8 cellular contexts compared by ENCODE assay signal in the genomic region with DNA sequence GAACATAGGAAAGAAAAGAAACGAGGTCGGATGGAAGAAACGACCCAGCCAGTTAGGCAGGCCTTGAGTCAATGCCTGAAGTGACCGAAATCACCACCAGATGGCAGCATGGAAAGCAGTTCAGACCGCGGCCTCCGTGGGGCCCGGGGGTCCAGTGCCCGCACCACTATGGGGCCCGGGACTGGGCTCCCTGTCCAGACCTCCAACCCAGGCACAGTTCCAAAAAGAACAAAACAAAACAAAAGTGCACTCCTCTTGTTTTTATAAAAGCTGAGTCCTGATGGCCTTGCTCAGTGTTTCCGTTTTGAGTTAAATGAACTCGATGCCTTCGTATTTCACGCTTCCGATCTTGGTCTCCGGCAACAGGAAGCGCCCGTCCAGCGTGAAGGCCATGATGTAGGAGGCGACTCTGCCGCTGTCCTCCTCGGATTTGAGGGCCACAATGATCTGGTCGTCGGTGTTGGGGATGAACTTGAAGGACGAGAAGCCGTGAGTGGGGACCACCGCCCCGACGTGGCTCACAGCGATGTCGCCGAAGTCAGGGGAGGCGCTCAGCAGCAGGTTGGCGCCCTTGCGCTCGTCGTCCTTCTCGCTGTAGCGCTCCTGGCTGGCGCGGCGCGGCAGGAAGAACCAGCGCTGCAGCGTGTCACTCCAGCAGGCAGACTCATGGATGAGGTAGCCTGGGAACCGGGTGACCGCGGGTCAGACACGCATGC. TPM values are rescaled to one million over a fixed set of nuclear protein-coding genes. Genes with fewer than 3 reads are reported as not detected.
DNase-seq lines count a peak whose midpoint lies in the region; ATAC-seq and TF ChIP-seq lines count a peak whose summit lies in the region.

No MANE protein-coding gene starts in this region.

- H3K27me3 Mint-ChIP-seq in activated T-cell treated with anti-CD3 and anti-CD28 coated beads, Interleukin-2, amount 50 U/mL, for 24 hours: no peaks in the 10 kb centered on the region
- no peaks in the 10 kb centered on the region for H3K27me3 Mint-ChIP-seq in osteocyte (ENCODE audit: unreplicated experiment)

- no peak overlapping the region for H3K4me3 Mint-ChIP-seq in activated T-cell treated with anti-CD3 and anti-CD28 coated beads, Interleukin-2, amount 50 U/mL, for 24 hours
- H3K4me3 Mint-ChIP-seq in osteocyte (ENCODE audit: unreplicated experiment): no peak overlapping the region

- DNase-seq in GM06990 (ENCODE audit: extremely low read depth, insufficient read length) (no peak), NCI-H345 (lab: John Stamatoyannopoulos, UW) (peak; percentile 47), fibroblast of the conjunctiva (ENCODE audit: low read depth) (peak; percentile 27), osteocyte (ENCODE audit: extremely low spot score, unreplicated experiment) (no peak)
- peak; percentile 67 for DNase-seq in activated T-cell treated with anti-CD3 and anti-CD28 coated beads, Interleukin-2, amount 50 U/mL, for 24 hours

- peaks cover 5% of the 10 kb centered on the region for H3K4me1 Mint-ChIP-seq in activated T-cell treated with anti-CD3 and anti-CD28 coated beads, Interleukin-2, amount 50 U/mL, for 24 hours (ENCODE audit: low read depth)
- peaks cover 10% of the 10 kb centered on the region for H3K4me1 Mint-ChIP-seq in osteocyte (ENCODE audit: unreplicated experiment)

- peaks cover 86% of the 10 kb centered on the region for H3K36me3 Mint-ChIP-seq in activated T-cell treated with anti-CD3 and anti-CD28 coated beads, Interleukin-2, amount 50 U/mL, for 24 hours (ENCODE audit: low read depth)
- peaks cover 25% of the 10 kb centered on the region for H3K36me3 Mint-ChIP-seq in osteocyte (ENCODE audit: unreplicated experiment)

- peak overlapping the region; percentile 11 for H3K27ac Mint-ChIP-seq in activated T-cell treated with anti-CD3 and anti-CD28 coated beads, Interleukin-2, amount 50 U/mL, for 24 hours
- H3K27ac Mint-ChIP-seq in osteocyte (ENCODE audit: unreplicated experiment): no peak overlapping the region

- ATAC-seq in GM21381 (IDR thresholded peaks at IDR 0.05; ENCODE audit: unreplicated experiment): no peak
- ATAC-seq in HG03571 (IDR thresholded peaks at IDR 0.05; ENCODE audit: unreplicated experiment): no peak
- no peak for ATAC-seq in HG02759 (IDR thresholded peaks at IDR 0.05; ENCODE audit: unreplicated experiment)

- no peaks in the 10 kb centered on the region for H3K27me3 ChIP-seq in GM06990 (replicated peaks; ENCODE audit: control insufficient read depth, insufficient read depth, low read length)

- H3K9me3 Mint-ChIP-seq in activated T-cell treated with anti-CD3 and anti-CD28 coated beads, Interleukin-2, amount 50 U/mL, for 24 hours: no peaks in the 10 kb centered on the region
- no peaks in the 10 kb centered on the region for H3K9me3 Mint-ChIP-seq in osteocyte (ENCODE audit: unreplicated experiment)

- H3K36me3 ChIP-seq in GM06990 (ENCODE audit: control insufficient read depth, insufficient read depth, low read length): peaks cover 37% of the 10 kb centered on the region

- peak; percentile 61 for TF ChIP-seq CTCF in GM06990 (IDR thresholded peaks at IDR 0.05; ENCODE audit: insufficient read depth, low read length, poor library complexity, severe bottlenecking)
- peak; percentile 86 for TF ChIP-seq CTCF in osteocyte (IDR thresholded peaks at IDR 0.05)

- H3K4me3 ChIP-seq in GM06990 (replicated peaks; ENCODE audit: low read depth, low read length): no peak overlapping the region

RNA-seq across cellular contexts. Expression of a gene that starts 13.7 kb away (rescaled TPM):
- total RNA-seq in osteocyte: 439 and 456 TPM in 2 replicates

RNA-seq across cellular contexts. Expression of a gene that starts 16.2 kb away (rescaled TPM):
- 61.1 and 62.3 TPM in 2 replicates for total RNA-seq in osteocyte

RNA-seq across cellular contexts. Expression of a gene that starts 30.6 kb away (rescaled TPM):
- total RNA-seq in osteocyte: 196 and 203 TPM in 2 replicates

Comparison
In these comparisons a context has a peak if more than half of its experiments do, and no peak if none do; other contexts are left out.
1. DNase-seq: peak in NCI-H345 (single experiment), activated T-cell treated with anti-CD3 and anti-CD28 coated beads, Interleukin-2, amount 50 U/mL, for 24 hours (single experiment) and fibroblast of the conjunctiva (single experiment); none in GM06990 (single experiment) and osteocyte (single experiment).